Comparison of ENCODE assay signal across 21 cellular contexts in genomic region chr16:28603381-28604185, GRCh38. TPM values are rescaled to one million over a fixed set of nuclear protein-coding genes. Genes with fewer than 3 reads are reported as not detected.
DNase-seq lines count a peak whose midpoint lies in the region; ATAC-seq, FAIRE-seq and TF ChIP-seq lines count a peak whose summit lies in the region.
"Had no signal": no experiment of that assay in that cellular context is flagged by ENCODE, and none has a peak within 500 bp of the region (broad histone marks: within the 10 kb centered on the region; RNA-seq: fewer than 3 reads in every experiment).

No MANE protein-coding gene starts in this region.

- peak; percentile 45 for DNase-seq in CD14-positive monocyte (ENCODE audit: low spot score)
- peak; percentile 59 for DNase-seq in Karpas-422
- DNase-seq in HepG2 (ENCODE audit: low spot score): no peak
- peak; percentile 67 for DNase-seq in sigmoid colon
- no peak for DNase-seq in medulla oblongata (ENCODE audit: extremely low spot score)
- DNase-seq: ACHN, DMS 273 treated with DMSO at 0.1 percent for 48 hours, GDM1, GM23248, HCEC 1CT, KBM-7, NCI-H1105 treated with DMSO at 0.1 percent for 48 hours, NCI-H1694, NCI-H2081 treated with DMSO at 0.1 percent for 48 hours, NCI-H510A, NCI-H748 treated with DMSO at 0.1 percent for 48 hours, RPMI8226, SHP77 treated with DMSO at 0.1 percent for 48 hours, SK-N-SH had no signal

- ATAC-seq in HepG2 (no peak), HG02763 (IDR thresholded peaks at IDR 0.05; ENCODE audit: unreplicated experiment) (no peak), GM21723 (IDR thresholded peaks at IDR 0.05; ENCODE audit: unreplicated experiment) (no peak)

- H3K79me2 ChIP-seq in Karpas-422 (ENCODE audit: low read length) (no peaks in the 10 kb centered on the region), HepG2 (ENCODE audit: insufficient read depth, low read length) (peaks cover 2% of the 10 kb centered on the region)

- H3K4me2 ChIP-seq in Karpas-422 (ENCODE audit: low read depth, low read length, poor library complexity, severe bottlenecking): peak overlapping the region; percentile 4
- no peak overlapping the region for H3K4me2 ChIP-seq in HepG2 (ENCODE audit: low read depth, low read length)
- H3K4me2 ChIP-seq: SK-N-SH had no signal

- peaks cover 44 to 54% of the 10 kb centered on the region in 2 donors for H3K36me3 Mint-ChIP-seq in CD14-positive monocyte

- TF ChIP-seq POLR2A in HepG2 (IDR thresholded peaks at IDR 0.05; ENCODE audit: insufficient read depth in 1 of 2, low read depth in 2 of 2, low read length in 2 of 2) (0 out of 4 replicates have a peak, but pooled peaks of 1 of the 2 experiments have one; percentile 42), sigmoid colon (IDR thresholded peaks at IDR 0.05) (no peak)

- H3K9me2 ChIP-seq in Karpas-422 (replicated peaks; ENCODE audit: insufficient read depth, low read length): no peaks in the 10 kb centered on the region
- H3K9me2 ChIP-seq: SK-N-SH had no signal

- FAIRE-seq in HepG2 (lab: Jason Lieb, UNC): no peak

- in situ Hi-C loops in HepG2 (cut with HindIII; ENCODE audit: extremely low pct_ligation_motif_present, low pct_unique_long_range_greater_than_20kb): no loop called here

- TF ChIP-seq EP300 in HepG2 (IDR thresholded peaks at IDR 0.05; ENCODE audit: low read depth in 2 of 2, low read length in 2 of 2) (no peak), HepG2 (CRISPR knock-in tag; IDR thresholded peaks at IDR 0.05; ENCODE audit: borderline replicate concordance) (no peak), sigmoid colon (IDR thresholded peaks at IDR 0.05) (no peak)

- POLR2A ChIA-PET in HepG2 (lab: Yijun Ruan, JAX): interaction anchor here (0.7 kb wide), 1 partner anchor 9 kb away, joined by 3 read pairs; no protein-coding TSS in a partner anchor

- peak overlapping the region in 5 of 7 donors; percentile 26 to 81 (median 54) for H3K27ac Mint-ChIP-seq in CD14-positive monocyte

- no peak overlapping the region for H2AFZ ChIP-seq in Karpas-422 (ENCODE audit: low read length)
- H2AFZ ChIP-seq in HepG2 (ENCODE audit: low read length): no peak overlapping the region
- H2AFZ ChIP-seq: GM23248 had no signal

- CTCF ChIA-PET in HepG2 (lab: Yijun Ruan, JAX; ENCODE audit: low intra/inter-chr PET ratio, low total read pairs): no interaction called here

- H3K4me1 ChIP-seq in Karpas-422 (ENCODE audit: low read length) (peaks cover 38% of the 10 kb centered on the region), HepG2 (ENCODE audit: insufficient read depth, low read length) (peaks cover 18% of the 10 kb centered on the region), sigmoid colon (no peaks in the 10 kb centered on the region)

- H3K9ac ChIP-seq in Karpas-422 (ENCODE audit: low read length): peak overlapping the region; percentile 28; the same call in 1 of the 2 replicates
- H3K9ac ChIP-seq in HepG2 (ENCODE audit: insufficient read depth, low read depth, low read length): no peak overlapping the region
- H3K9ac ChIP-seq: GM23248, SK-N-SH had no signal

- H3K4me1 Mint-ChIP-seq in CD14-positive monocyte: peaks cover 21% of the 10 kb centered on the region

- TF ChIP-seq CTCF in CD14-positive monocyte (IDR thresholded peaks at IDR 0.05): no peak
- no peak for TF ChIP-seq CTCF in HepG2 (CRISPR knock-in tag; IDR thresholded peaks at IDR 0.05)
- no peak for TF ChIP-seq CTCF in sigmoid colon (IDR thresholded peaks at IDR 0.05)

- H3K4me3 ChIP-seq in Karpas-422 (ENCODE audit: low read length) (no peak overlapping the region), HepG2 (replicated peaks in 1 of 3; ENCODE audit: insufficient read depth in 1 of 3, low read depth in 2 of 3, low read length in 3 of 3) (no peak overlapping the region), sigmoid colon (no peak overlapping the region)
- H3K4me3 ChIP-seq: GM23248 had no signal

- H4K20me1 ChIP-seq in Karpas-422 (ENCODE audit: insufficient read depth, low read depth, low read length) (no peaks in the 10 kb centered on the region), HepG2 (ENCODE audit: insufficient read depth, low read length) (no peaks in the 10 kb centered on the region)

- TF ChIP-seq RAD21 in HepG2 (CRISPR knock-in tag; IDR thresholded peaks at IDR 0.05): no peak

- intact Hi-C loops in CD14-positive monocyte (cut with micrococcal nuclease): no loop called here
- intact Hi-C loops in HepG2 (cut with micrococcal nuclease; ENCODE audit: unreplicated experiment): no loop called here
- intact Hi-C loops in sigmoid colon (cut with DNase I): no loop called here

- H3K9me3 Mint-ChIP-seq in CD14-positive monocyte: no peaks in the 10 kb centered on the region

- BruUV-seq in HepG2 (replicated peaks; lab: Mats Ljungman, UMichigan): no TSS peak

- peaks cover 0 to 6% (median 5%) of the 10 kb centered on the region in 3 donors for H3K27me3 Mint-ChIP-seq in CD14-positive monocyte (ENCODE audit: low read depth in 3 of 3)

- no peaks in the 10 kb centered on the region for H3K9me3 ChIP-seq in Karpas-422 (ENCODE audit: low read length)
- no peaks in the 10 kb centered on the region for H3K9me3 ChIP-seq in HepG2 (ENCODE audit: low read length)
- no peaks in the 10 kb centered on the region for H3K9me3 ChIP-seq in sigmoid colon
- H3K9me3 ChIP-seq: SK-N-SH had no signal

- H3K4me3 Mint-ChIP-seq in CD14-positive monocyte: no peak overlapping the region

- H3K27me3 ChIP-seq in Karpas-422 (ENCODE audit: low read length) (no peaks in the 10 kb centered on the region), HepG2 (ENCODE audit: control insufficient read depth in 1 of 2, insufficient read depth in 2 of 2, low read length in 2 of 2) (no peaks in the 10 kb centered on the region), sigmoid colon (no peaks in the 10 kb centered on the region)

- H3K36me3 ChIP-seq in Karpas-422 (ENCODE audit: insufficient read depth, low read length) (no peaks in the 10 kb centered on the region), HepG2 (replicated peaks in 1 of 2; ENCODE audit: control insufficient read depth in 1 of 2, insufficient read depth in 2 of 2, low read length in 2 of 2) (peaks cover 0 to 17% of the 10 kb centered on the region in 2 experiments; a peak in 4 of 5 replicates), sigmoid colon (no peaks in the 10 kb centered on the region)

- WGBS in HepG2 (ENCODE audit: low lambda C conversion rate): 85% methylated on average over 11 of the region's 11 CpGs
- WGBS in sigmoid colon, 2 donors: 84 to 87% methylated on average over 11 of the region's 11 CpGs

- H3K27ac ChIP-seq in Karpas-422 (ENCODE audit: low read length) (peak overlapping the region; percentile 88), HepG2 (ENCODE audit: extremely low read length, insufficient read depth, low read length) (no peak overlapping the region), sigmoid colon (no peak overlapping the region)
- H3K27ac ChIP-seq: GM23248 had no signal

RNA-seq across cellular contexts. Expression of gene SULT1A1, which starts 6.3 kb away (rescaled TPM):
- 100 to 1,000 TPM; 320 to 362 TPM for polyA plus RNA-seq in CD14-positive monocyte
- total RNA-seq in Karpas-422 (2014; rRNA removed; shearing (Covaris generic); ENCODE audit: low replicate concordance): 122 and 179 TPM in 2 replicates
- 147 and 174 TPM in 2 replicates for total RNA-seq in HepG2 (2016; rRNA removed; fragmentation: Illumina TruSeq; extraction: Trizol)
- 53.8 and 58.2 TPM in 2 replicates for total RNA-seq in HepG2 (2016; cell fraction: cytosol; rRNA removed; fragmentation: Illumina TruSeq; extraction: Trizol; ENCODE audit: low read depth)
- 157 and 177 TPM in 2 replicates for total RNA-seq in HepG2 (2016; cell fraction: insoluble cytoplasmic fraction; rRNA removed; fragmentation: Illumina TruSeq; extraction: Trizol)
- 56.7 and 63.7 TPM in 2 replicates for total RNA-seq in HepG2 (2016; cell fraction: membrane; rRNA removed; fragmentation: Illumina TruSeq; extraction: Trizol)
- 55.4 and 59.6 TPM in 2 replicates for total RNA-seq in HepG2 (2016; cell fraction: nucleus; rRNA removed; fragmentation: Illumina TruSeq; extraction: Trizol)
- polyA plus RNA-seq in HepG2 (2011; rRNA removed): 114 and 117 TPM in 2 replicates
- polyA plus RNA-seq in HepG2 (2011; cell fraction: cytosol; rRNA removed): 87.7 and 112 TPM in 2 replicates
- polyA plus RNA-seq in HepG2 (2011; cell fraction: nucleus; rRNA removed): 78.9 and 79.1 TPM in 2 replicates
- polyA plus RNA-seq in HepG2 (2012): 97.2 and 132 TPM in 2 replicates
- polyA plus RNA-seq in HepG2 (2016; cell fraction: cytosol; fragmentation: Illumina TruSeq; extraction: Trizol; ENCODE audit: low read depth): 63.2 and 71.4 TPM in 2 replicates
- polyA plus RNA-seq in HepG2 (2016; cell fraction: insoluble cytoplasmic fraction; fragmentation: Illumina TruSeq; extraction: Trizol; ENCODE audit: low read depth): 204 and 206 TPM in 2 replicates
- 50.8 and 59.5 TPM in 2 replicates for polyA plus RNA-seq in HepG2 (2016; cell fraction: membrane; fragmentation: Illumina TruSeq; extraction: Trizol; ENCODE audit: low read depth)
- 122 and 123 TPM in 2 replicates for polyA plus RNA-seq in HepG2 (2016; cell fraction: nucleus; fragmentation: Illumina TruSeq; extraction: Trizol; ENCODE audit: insufficient read depth, low read depth)
- 18.9 and 75.8 TPM in 2 replicates for polyA minus RNA-seq in HepG2 (2011; rRNA and poly(A)+ RNA removed; ENCODE audit: low replicate concordance)
- 33.0 and 38.4 TPM in 2 replicates for polyA minus RNA-seq in HepG2 (2011; cell fraction: cytosol; rRNA and poly(A)+ RNA removed)
- polyA minus RNA-seq in HepG2 (2011; cell fraction: nucleus; rRNA and poly(A)+ RNA removed): 20.5 and 29.8 TPM in 2 replicates
- 10 to 100 TPM; 10.2 to 27.7 (median 15.0) TPM for total RNA-seq in sigmoid colon
- polyA plus RNA-seq in sigmoid colon: 100 to 1,000 TPM in 2 of 3 donors, 10 to 100 TPM in 1; 89.4 to 283 (median 276) TPM
- total RNA-seq: GM23248 had no signal
- polyA plus RNA-seq: GM23248 had no signal

RNA-seq across cellular contexts. Expression of gene SULT1A2, which starts 6.7 kb away (rescaled TPM):
- polyA plus RNA-seq in CD14-positive monocyte: 1 to 10 TPM in 1 of 2 donors, not detected in 1; 1.1 TPM
- total RNA-seq in Karpas-422 (2014; rRNA removed; shearing (Covaris generic); ENCODE audit: low replicate concordance): 16.1 and 36.1 TPM in 2 replicates
- total RNA-seq in HepG2 (2016; rRNA removed; fragmentation: Illumina TruSeq; extraction: Trizol): 34.2 and 35.2 TPM in 2 replicates
- 19.8 and 21.5 TPM in 2 replicates for total RNA-seq in HepG2 (2016; cell fraction: cytosol; rRNA removed; fragmentation: Illumina TruSeq; extraction: Trizol; ENCODE audit: low read depth)
- 36.3 and 38.2 TPM in 2 replicates for total RNA-seq in HepG2 (2016; cell fraction: insoluble cytoplasmic fraction; rRNA removed; fragmentation: Illumina TruSeq; extraction: Trizol)
- total RNA-seq in HepG2 (2016; cell fraction: membrane; rRNA removed; fragmentation: Illumina TruSeq; extraction: Trizol): 19.3 and 19.9 TPM in 2 replicates
- total RNA-seq in HepG2 (2016; cell fraction: nucleus; rRNA removed; fragmentation: Illumina TruSeq; extraction: Trizol): 23.5 and 24.0 TPM in 2 replicates
- polyA plus RNA-seq in HepG2 (2011; rRNA removed): 32.9 and 33.0 TPM in 2 replicates
- polyA plus RNA-seq in HepG2 (2011; cell fraction: cytosol; rRNA removed): 14.0 and 21.3 TPM in 2 replicates
- polyA plus RNA-seq in HepG2 (2011; cell fraction: nucleus; rRNA removed): 86.1 and 93.8 TPM in 2 replicates
- polyA plus RNA-seq in HepG2 (2012): 18.7 and 23.6 TPM in 2 replicates
- 18.2 and 18.9 TPM in 2 replicates for polyA plus RNA-seq in HepG2 (2016; cell fraction: cytosol; fragmentation: Illumina TruSeq; extraction: Trizol; ENCODE audit: low read depth)
- 33.4 and 34.7 TPM in 2 replicates for polyA plus RNA-seq in HepG2 (2016; cell fraction: insoluble cytoplasmic fraction; fragmentation: Illumina TruSeq; extraction: Trizol; ENCODE audit: low read depth)
- polyA plus RNA-seq in HepG2 (2016; cell fraction: membrane; fragmentation: Illumina TruSeq; extraction: Trizol; ENCODE audit: low read depth): 14.3 and 21.1 TPM in 2 replicates
- polyA plus RNA-seq in HepG2 (2016; cell fraction: nucleus; fragmentation: Illumina TruSeq; extraction: Trizol; ENCODE audit: insufficient read depth, low read depth): 56.7 and 59.1 TPM in 2 replicates
- polyA minus RNA-seq in HepG2 (2011; rRNA and poly(A)+ RNA removed; ENCODE audit: low replicate concordance): 2.7 and 14.8 TPM in 2 replicates
- polyA minus RNA-seq in HepG2 (2011; cell fraction: cytosol; rRNA and poly(A)+ RNA removed): 5.5 and 6.4 TPM in 2 replicates
- polyA minus RNA-seq in HepG2 (2011; cell fraction: nucleus; rRNA and poly(A)+ RNA removed): 14.0 and 15.7 TPM in 2 replicates
- total RNA-seq in sigmoid colon: 1 to 10 TPM in 1 of 4 donors, under 1 TPM in 1, not detected in 2; 0.71 to 1.9 TPM
- polyA plus RNA-seq in sigmoid colon: 100 to 1,000 TPM in 1 of 3 donors, 10 to 100 TPM in 2; 20.4 to 101 (median 25.1) TPM
- total RNA-seq: GM23248 had no signal
- polyA plus RNA-seq: GM23248 had no signal

RNA-seq across cellular contexts. Expression of gene NPIPB8, which starts 34.3 kb away (rescaled TPM):
- polyA plus RNA-seq in CD14-positive monocyte (not detected), HepG2 (2011; rRNA removed) (2.3 and 2.9 TPM in 2 replicates), sigmoid colon (under 1 TPM in 1 of 3 donors, not detected in 2; 0.12 TPM)
- 1.9 and 4.5 TPM in 2 replicates for total RNA-seq in Karpas-422 (2014; rRNA removed; shearing (Covaris generic); ENCODE audit: low replicate concordance)
- total RNA-seq in HepG2 (2016; rRNA removed; fragmentation: Illumina TruSeq; extraction: Trizol) (0.49 TPM in 1 of 2 replicates, not detected in the other), sigmoid colon (1 to 10 TPM in 1 of 4 donors, under 1 TPM in 2, not detected in 1; 0.27 to 1.8 (median 0.55) TPM)
- total RNA-seq in HepG2 (2016; cell fraction: cytosol; rRNA removed; fragmentation: Illumina TruSeq; extraction: Trizol; ENCODE audit: low read depth): not detected in 2 replicates
- 0.82 TPM in 1 of 2 replicates, not detected in the other for total RNA-seq in HepG2 (2016; cell fraction: insoluble cytoplasmic fraction; rRNA removed; fragmentation: Illumina TruSeq; extraction: Trizol)
- not detected in 2 replicates for total RNA-seq in HepG2 (2016; cell fraction: membrane; rRNA removed; fragmentation: Illumina TruSeq; extraction: Trizol)
- 1.8 and 2.2 TPM in 2 replicates for total RNA-seq in HepG2 (2016; cell fraction: nucleus; rRNA removed; fragmentation: Illumina TruSeq; extraction: Trizol)
- polyA plus RNA-seq in HepG2 (2011; cell fraction: cytosol; rRNA removed): not detected in 2 replicates
- 1.3 and 2.4 TPM in 2 replicates for polyA plus RNA-seq in HepG2 (2011; cell fraction: nucleus; rRNA removed)
- 0.71 and 2.0 TPM in 2 replicates for polyA plus RNA-seq in HepG2 (2012)
- polyA plus RNA-seq in HepG2 (2016; cell fraction: cytosol; fragmentation: Illumina TruSeq; extraction: Trizol; ENCODE audit: low read depth): not detected in 2 replicates
- not detected in 2 replicates for polyA plus RNA-seq in HepG2 (2016; cell fraction: insoluble cytoplasmic fraction; fragmentation: Illumina TruSeq; extraction: Trizol; ENCODE audit: low read depth)
- polyA plus RNA-seq in HepG2 (2016; cell fraction: membrane; fragmentation: Illumina TruSeq; extraction: Trizol; ENCODE audit: low read depth): not detected in 2 replicates
- 5.4 and 6.5 TPM in 2 replicates for polyA plus RNA-seq in HepG2 (2016; cell fraction: nucleus; fragmentation: Illumina TruSeq; extraction: Trizol; ENCODE audit: insufficient read depth, low read depth)
- polyA minus RNA-seq in HepG2 (2011; rRNA and poly(A)+ RNA removed; ENCODE audit: low replicate concordance): 0.63 and 3.7 TPM in 2 replicates
- polyA minus RNA-seq in HepG2 (2011; cell fraction: cytosol; rRNA and poly(A)+ RNA removed): not detected in 2 replicates
- polyA minus RNA-seq in HepG2 (2011; cell fraction: nucleus; rRNA and poly(A)+ RNA removed): 3.6 and 6.1 TPM in 2 replicates
- total RNA-seq: GM23248 had no signal
- polyA plus RNA-seq: GM23248, SK-N-SH had no signal

RNA-seq across cellular contexts. Expression of gene SGF29, which starts 49.9 kb away (rescaled TPM):
- polyA plus RNA-seq in CD14-positive monocyte (10 to 100 TPM; 18.8 to 24.3 TPM), HepG2 (2011; rRNA removed) (5.0 and 5.4 TPM in 2 replicates), sigmoid colon (10 to 100 TPM; 13.2 to 22.9 (median 15.6) TPM)
- total RNA-seq in Karpas-422 (2014; rRNA removed; shearing (Covaris generic); ENCODE audit: low replicate concordance): 44.7 and 70.5 TPM in 2 replicates
- total RNA-seq in HepG2 (2016; rRNA removed; fragmentation: Illumina TruSeq; extraction: Trizol) (21.2 and 29.4 TPM in 2 replicates), sigmoid colon (10 to 100 TPM; 38.5 to 58.7 (median 44.9) TPM)
- total RNA-seq in HepG2 (2016; cell fraction: cytosol; rRNA removed; fragmentation: Illumina TruSeq; extraction: Trizol; ENCODE audit: low read depth): 26.2 and 36.6 TPM in 2 replicates
- total RNA-seq in HepG2 (2016; cell fraction: insoluble cytoplasmic fraction; rRNA removed; fragmentation: Illumina TruSeq; extraction: Trizol): 15.6 and 27.3 TPM in 2 replicates
- 15.4 and 17.8 TPM in 2 replicates for total RNA-seq in HepG2 (2016; cell fraction: membrane; rRNA removed; fragmentation: Illumina TruSeq; extraction: Trizol)
- 19.6 and 24.7 TPM in 2 replicates for total RNA-seq in HepG2 (2016; cell fraction: nucleus; rRNA removed; fragmentation: Illumina TruSeq; extraction: Trizol)
- 2.3 and 3.5 TPM in 2 replicates for polyA plus RNA-seq in HepG2 (2011; cell fraction: cytosol; rRNA removed)
- 15.5 and 19.7 TPM in 2 replicates for polyA plus RNA-seq in HepG2 (2011; cell fraction: nucleus; rRNA removed)
- 20.2 and 32.1 TPM in 2 replicates for polyA plus RNA-seq in HepG2 (2012)
- 8.6 and 9.4 TPM in 2 replicates for polyA plus RNA-seq in HepG2 (2016; cell fraction: cytosol; fragmentation: Illumina TruSeq; extraction: Trizol; ENCODE audit: low read depth)
- 14.8 and 18.5 TPM in 2 replicates for polyA plus RNA-seq in HepG2 (2016; cell fraction: insoluble cytoplasmic fraction; fragmentation: Illumina TruSeq; extraction: Trizol; ENCODE audit: low read depth)
- polyA plus RNA-seq in HepG2 (2016; cell fraction: membrane; fragmentation: Illumina TruSeq; extraction: Trizol; ENCODE audit: low read depth): 8.0 and 9.0 TPM in 2 replicates
- 36.0 and 46.1 TPM in 2 replicates for polyA plus RNA-seq in HepG2 (2016; cell fraction: nucleus; fragmentation: Illumina TruSeq; extraction: Trizol; ENCODE audit: insufficient read depth, low read depth)
- 10.9 and 13.8 TPM in 2 replicates for polyA minus RNA-seq in HepG2 (2011; rRNA and poly(A)+ RNA removed; ENCODE audit: low replicate concordance)
- 5.9 and 8.4 TPM in 2 replicates for polyA minus RNA-seq in HepG2 (2011; cell fraction: cytosol; rRNA and poly(A)+ RNA removed)
- polyA minus RNA-seq in HepG2 (2011; cell fraction: nucleus; rRNA and poly(A)+ RNA removed): 9.9 and 14.9 TPM in 2 replicates

Comparison
In these comparisons a context has a peak if more than half of its experiments do, and no peak if none do; other contexts are left out.
1. DNase-seq: peak in CD14-positive monocyte (single experiment), Karpas-422 (single experiment) and sigmoid colon (single experiment); none in HepG2 (single experiment) and medulla oblongata (single experiment).